Comparison of ENCODE assay signal across 1 cellular context in genomic region chrX:156008379-156008778, GRCh38. TPM values are rescaled to one million over a fixed set of nuclear protein-coding genes. Genes with fewer than 3 reads are reported as not detected.
"Had no signal": no experiment of that assay in that cellular context is flagged by ENCODE, and none has a peak within 500 bp of the region (broad histone marks: within the 10 kb centered on the region; RNA-seq: fewer than 3 reads in every experiment).

No MANE protein-coding gene starts in this region.

RNA-seq across cellular contexts. Expression of gene IL9R, which starts 10.9 kb away (rescaled TPM):
- total RNA-seq: ascending aorta had no signal
